25 cellular contexts compared by ENCODE assay signal in genomic region chr10:59289809-59290208, GRCh38.
"Had no signal": no experiment of that assay in that cellular context is flagged by ENCODE, and none has a peak within 500 bp of the region (broad histone marks: within the 10 kb centered on the region; RNA-seq: fewer than 3 reads in every experiment).

No MANE protein-coding gene starts in this region.

- H3K4me3 ChIP-seq: ascending aorta, cardiac muscle cell had no signal

- DNase-seq: activated CD4-positive, alpha-beta T cell treated with anti-CD3 and anti-CD28 coated beads, Interleukin-2, amount 10 ng/mL, durations not matched to agents 24 days and 14 days; activated CD4-positive, alpha-beta T cell treated with anti-CD3 and anti-CD28 coated beads, Interleukin-2, amount 50 U/mL, for 4 hours; activated CD8-positive, alpha-beta T cell treated with anti-CD3 and anti-CD28 coated beads for 36 hours; activated effector memory CD4-positive, alpha-beta T cell treated with anti-CD3 and anti-CD28 coated beads, Interleukin-2, amount 50 U/mL, for 16 hours; activated naive CD4-positive, alpha-beta T cell; activated naive CD4-positive, alpha-beta T cell treated with anti-CD3 and anti-CD28 coated beads, Interleukin-2, amount 50 U/mL, for 16 hours; activated naive CD8-positive, alpha-beta T cell treated with anti-CD3 and anti-CD28 coated beads for 36 hours; activated T-cell treated with anti-CD3 and anti-CD28 coated beads, Interleukin-2, amount 50 U/mL, for 1 hour; activated T-cell treated with anti-CD3 and anti-CD28 coated beads, Interleukin-2, amount 50 U/mL, for 72 hours; amniotic stem cell; NCI-H1105; NCI-H1417 treated with DMSO at 0.1 percent for 48 hours; NCI-H187 treated with DMSO at 0.1 percent for 48 hours; NCI-H2081; NCI-H2171 treated with DMSO at 0.1 percent for 48 hours; NCI-H2227 treated with DMSO at 0.1 percent for 48 hours; NCI-H446; NCI-H510A treated with DMSO at 0.1 percent for 48 hours; Right ventricle myocardium superior; SW 1271; T1000; WERI-Rb-1 had no signal

- H3K36me3 Mint-ChIP-seq: activated naive CD8-positive, alpha-beta T cell treated with anti-CD3 and anti-CD28 coated beads for 36 hours had no signal

- H3K27me3 Mint-ChIP-seq: activated CD4-positive, alpha-beta T cell treated with anti-CD3 and anti-CD28 coated beads, Interleukin-2, amount 10 ng/mL, durations not matched to agents 24 days and 14 days; activated CD8-positive, alpha-beta T cell treated with anti-CD3 and anti-CD28 coated beads for 36 hours; activated naive CD8-positive, alpha-beta T cell treated with anti-CD3 and anti-CD28 coated beads for 36 hours; activated T-helper 17 cell treated with anti-CD3 and anti-CD28 coated beads, Interleukin-2, amount 50 U/mL, for 72 hours had no signal

- H3K27me3 ChIP-seq: ascending aorta, cardiac muscle cell had no signal

- H3K36me3 ChIP-seq: ascending aorta, cardiac muscle cell, WERI-Rb-1 had no signal

- H3K9me3 ChIP-seq: ascending aorta had no signal

- ATAC-seq: activated CD8-positive, alpha-beta T cell treated with anti-CD3 and anti-CD28 coated beads for 36 hours; activated T-cell treated with anti-CD3 and anti-CD28 coated beads, Interleukin-2, amount 50 U/mL, for 72 hours; activated T-helper 17 cell treated with anti-CD3 and anti-CD28 coated beads, Interleukin-2, amount 50 U/mL, for 72 hours had no signal

- H3K27ac Mint-ChIP-seq: activated CD4-positive, alpha-beta T cell treated with anti-CD3 and anti-CD28 coated beads, Interleukin-2, amount 10 ng/mL, durations not matched to agents 24 days and 14 days; activated CD8-positive, alpha-beta T cell treated with anti-CD3 and anti-CD28 coated beads for 36 hours; activated naive CD8-positive, alpha-beta T cell treated with anti-CD3 and anti-CD28 coated beads for 36 hours; activated T-cell treated with anti-CD3 and anti-CD28 coated beads, Interleukin-2, amount 50 U/mL, for 72 hours; activated T-helper 17 cell treated with anti-CD3 and anti-CD28 coated beads, Interleukin-2, amount 50 U/mL, for 72 hours had no signal

- H3K4me3 Mint-ChIP-seq: activated CD4-positive, alpha-beta T cell treated with anti-CD3 and anti-CD28 coated beads, Interleukin-2, amount 10 ng/mL, durations not matched to agents 24 days and 14 days; activated CD8-positive, alpha-beta T cell treated with anti-CD3 and anti-CD28 coated beads for 36 hours; activated naive CD8-positive, alpha-beta T cell treated with anti-CD3 and anti-CD28 coated beads for 36 hours; activated T-cell treated with anti-CD3 and anti-CD28 coated beads, Interleukin-2, amount 50 U/mL, for 72 hours; activated T-helper 17 cell treated with anti-CD3 and anti-CD28 coated beads, Interleukin-2, amount 50 U/mL, for 72 hours had no signal

- H3K4me1 ChIP-seq: ascending aorta had no signal

- H3K9me3 Mint-ChIP-seq: activated CD4-positive, alpha-beta T cell treated with anti-CD3 and anti-CD28 coated beads, Interleukin-2, amount 10 ng/mL, durations not matched to agents 24 days and 14 days; activated CD8-positive, alpha-beta T cell treated with anti-CD3 and anti-CD28 coated beads for 36 hours; activated naive CD8-positive, alpha-beta T cell treated with anti-CD3 and anti-CD28 coated beads for 36 hours; activated T-helper 17 cell treated with anti-CD3 and anti-CD28 coated beads, Interleukin-2, amount 50 U/mL, for 72 hours had no signal

- H3K27ac ChIP-seq: ascending aorta, cardiac muscle cell, WERI-Rb-1 had no signal

- H3K4me1 Mint-ChIP-seq: activated CD4-positive, alpha-beta T cell treated with anti-CD3 and anti-CD28 coated beads, Interleukin-2, amount 10 ng/mL, durations not matched to agents 24 days and 14 days; activated naive CD8-positive, alpha-beta T cell treated with anti-CD3 and anti-CD28 coated beads for 36 hours; activated T-helper 17 cell treated with anti-CD3 and anti-CD28 coated beads, Interleukin-2, amount 50 U/mL, for 72 hours had no signal
